Comparison of ENCODE assay signal across 1 cellular context in genomic region chr1:167713330-167714081, GRCh38.
TF ChIP-seq lines count a peak whose summit lies in the region.

No MANE protein-coding gene starts in this region.

TF ChIP-seq in GM23338, 12 proteins besides CTCF, POLR2A, EP300 and RAD21 (continued from another document):
- TF ChIP-seq, protein P1, sequence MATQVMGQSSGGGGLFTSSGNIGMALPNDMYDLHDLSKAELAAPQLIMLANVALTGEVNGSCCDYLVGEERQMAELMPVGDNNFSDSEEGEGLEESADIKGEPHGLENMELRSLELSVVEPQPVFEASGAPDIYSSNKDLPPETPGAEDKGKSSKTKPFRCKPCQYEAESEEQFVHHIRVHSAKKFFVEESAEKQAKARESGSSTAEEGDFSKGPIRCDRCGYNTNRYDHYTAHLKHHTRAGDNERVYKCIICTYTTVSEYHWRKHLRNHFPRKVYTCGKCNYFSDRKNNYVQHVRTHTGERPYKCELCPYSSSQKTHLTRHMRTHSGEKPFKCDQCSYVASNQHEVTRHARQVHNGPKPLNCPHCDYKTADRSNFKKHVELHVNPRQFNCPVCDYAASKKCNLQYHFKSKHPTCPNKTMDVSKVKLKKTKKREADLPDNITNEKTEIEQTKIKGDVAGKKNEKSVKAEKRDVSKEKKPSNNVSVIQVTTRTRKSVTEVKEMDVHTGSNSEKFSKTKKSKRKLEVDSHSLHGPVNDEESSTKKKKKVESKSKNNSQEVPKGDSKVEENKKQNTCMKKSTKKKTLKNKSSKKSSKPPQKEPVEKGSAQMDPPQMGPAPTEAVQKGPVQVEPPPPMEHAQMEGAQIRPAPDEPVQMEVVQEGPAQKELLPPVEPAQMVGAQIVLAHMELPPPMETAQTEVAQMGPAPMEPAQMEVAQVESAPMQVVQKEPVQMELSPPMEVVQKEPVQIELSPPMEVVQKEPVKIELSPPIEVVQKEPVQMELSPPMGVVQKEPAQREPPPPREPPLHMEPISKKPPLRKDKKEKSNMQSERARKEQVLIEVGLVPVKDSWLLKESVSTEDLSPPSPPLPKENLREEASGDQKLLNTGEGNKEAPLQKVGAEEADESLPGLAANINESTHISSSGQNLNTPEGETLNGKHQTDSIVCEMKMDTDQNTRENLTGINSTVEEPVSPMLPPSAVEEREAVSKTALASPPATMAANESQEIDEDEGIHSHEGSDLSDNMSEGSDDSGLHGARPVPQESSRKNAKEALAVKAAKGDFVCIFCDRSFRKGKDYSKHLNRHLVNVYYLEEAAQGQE (IDR thresholded peaks at IDR 0.05; ENCODE audit: unreplicated experiment): no peak
- TF ChIP-seq CREB1 (CRISPR knock-in tag; IDR thresholded peaks at IDR 0.05; ENCODE audit: low read depth) (no peak), JUNB (IDR thresholded peaks at IDR 0.05; ENCODE audit: unreplicated experiment) (no peak), POLR2AphosphoS5 (IDR thresholded peaks at IDR 0.05; ENCODE audit: low read depth) (no peak)
